Comparison of ENCODE assay signal across 1 cellular context in genomic region chr9:121943463-121943862, GRCh38.
TF ChIP-seq lines count a peak whose summit lies in the region.

No MANE protein-coding gene starts in this region.

TF ChIP-seq in SK-N-SH, 30 proteins besides CTCF, POLR2A, EP300 and RAD21 (continued from another document):
- TF ChIP-seq MXI1 (IDR thresholded peaks at IDR 0.05; ENCODE audit: low read depth, low read length) (no peak), TEAD4 (IDR thresholded peaks at IDR 0.05; ENCODE audit: borderline replicate concordance, insufficient read depth) (no peak), CHD2 (IDR thresholded peaks at IDR 0.05; ENCODE audit: low read length, partially characterized antibody) (no peak), SIN3A (IDR thresholded peaks at IDR 0.05; ENCODE audit: borderline replicate concordance, low read depth, low read length) (no peak), YY1 (IDR thresholded peaks at IDR 0.05; ENCODE audit: low read depth) (no peak), RFX5 (IDR thresholded peaks at IDR 0.05; ENCODE audit: low read length) (no peak), EZH2phosphoT487 (IDR thresholded peaks at IDR 0.05; ENCODE audit: borderline replicate concordance, low read depth) (no peak), NFIC (IDR thresholded peaks at IDR 0.05; ENCODE audit: borderline replicate concordance) (no peak), TAF1 (IDR thresholded peaks at IDR 0.05; ENCODE audit: borderline replicate concordance, low read depth, low read length) (no peak), GATA2 (CRISPR knock-in tag; IDR thresholded peaks at IDR 0.05) (no peak), FOSL2 (IDR thresholded peaks at IDR 0.05; ENCODE audit: borderline replicate concordance, low read depth) (no peak)
- TF ChIP-seq, protein P1, sequence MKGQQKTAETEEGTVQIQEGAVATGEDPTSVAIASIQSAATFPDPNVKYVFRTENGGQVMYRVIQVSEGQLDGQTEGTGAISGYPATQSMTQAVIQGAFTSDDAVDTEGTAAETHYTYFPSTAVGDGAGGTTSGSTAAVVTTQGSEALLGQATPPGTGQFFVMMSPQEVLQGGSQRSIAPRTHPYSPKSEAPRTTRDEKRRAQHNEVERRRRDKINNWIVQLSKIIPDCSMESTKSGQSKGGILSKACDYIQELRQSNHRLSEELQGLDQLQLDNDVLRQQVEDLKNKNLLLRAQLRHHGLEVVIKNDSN (IDR thresholded peaks at IDR 0.05; ENCODE audit: borderline replicate concordance, low read depth) = no peak
